Comparison of ENCODE assay signal across 7 cellular contexts in the genomic region with DNA sequence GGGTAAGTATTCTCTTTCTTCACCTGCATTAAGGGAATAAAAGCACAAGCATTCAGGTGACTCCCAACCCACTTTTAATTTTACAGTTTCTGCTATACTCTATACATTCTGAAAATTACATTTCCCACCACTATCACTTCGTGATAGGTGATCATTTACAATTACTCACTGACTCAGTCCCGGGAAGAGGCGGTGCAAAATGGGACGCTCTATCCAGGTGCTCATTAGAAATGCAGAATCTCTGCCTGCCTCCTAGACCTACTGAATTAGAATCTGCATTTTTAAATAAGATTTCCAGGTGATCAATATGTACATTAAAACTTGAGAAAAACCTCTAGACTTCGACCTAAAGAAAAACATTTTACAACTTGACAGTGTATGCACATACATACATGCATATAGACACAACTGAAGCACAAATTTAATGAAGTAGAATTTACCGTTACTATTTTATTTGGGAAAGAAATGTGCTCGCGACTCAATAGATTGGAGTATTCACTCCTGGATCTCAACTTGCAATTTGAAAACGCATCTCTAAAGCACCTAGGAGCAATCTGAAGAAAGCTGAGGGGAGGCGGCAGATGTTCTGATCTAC. TPM values are rescaled to one million over a fixed set of nuclear protein-coding genes. Genes with fewer than 3 reads are reported as not detected.
A peak's percentile ranks its signal among the peaks of the same experiment; 100 is the strongest.
DNase-seq lines count a peak whose midpoint lies in the region; ATAC-seq, FAIRE-seq and TF ChIP-seq lines count a peak whose summit lies in the region.

No MANE protein-coding gene starts in this region.

- H3K36me3 Mint-ChIP-seq in activated naive CD8-positive, alpha-beta T cell treated with anti-CD3 and anti-CD28 coated beads, Interleukin-2, amount 10 ng/mL, durations not matched to agents 7 days and 5 days = peaks cover 32% of the 10 kb centered on the region

- H3K27ac Mint-ChIP-seq in activated naive CD8-positive, alpha-beta T cell treated with anti-CD3 and anti-CD28 coated beads, Interleukin-2, amount 10 ng/mL, durations not matched to agents 7 days and 5 days = peak overlapping the region; percentile 97
- H3K27ac Mint-ChIP-seq in stimulated activated naive CD8-positive, alpha-beta T cell treated with anti-CD3 and anti-CD28 coated beads, Interleukin-15, amount 100 ng/mL, for 72 hours = peak overlapping the region; percentile 90 to 99

- H3K4me1 Mint-ChIP-seq in activated naive CD8-positive, alpha-beta T cell treated with anti-CD3 and anti-CD28 coated beads, Interleukin-2, amount 10 ng/mL, durations not matched to agents 7 days and 5 days = peaks cover 50% of the 10 kb centered on the region
- H3K4me1 Mint-ChIP-seq in stimulated activated naive CD8-positive, alpha-beta T cell treated with anti-CD3 and anti-CD28 coated beads, Interleukin-15, amount 100 ng/mL, for 72 hours = peaks cover 51% of the 10 kb centered on the region

- DNase-seq in activated naive CD8-positive, alpha-beta T cell treated with anti-CD3 and anti-CD28 coated beads, Interleukin-2, amount 10 ng/mL, durations not matched to agents 7 days and 5 days = no peak
- DNase-seq in kidney (no peak), mesenteric fat pad (ENCODE audit: low spot score) (no peak), NCI-H526 treated with DMSO at 0.1 percent for 48 hours (lab: John Stamatoyannopoulos, UW) (no peak)
- no peak for DNase-seq in stimulated activated naive CD8-positive, alpha-beta T cell treated with anti-CD3 and anti-CD28 coated beads, Interleukin-15, amount 100 ng/mL, for 72 hours

- peak overlapping the region; percentile 85 for H3K4me3 Mint-ChIP-seq in activated naive CD8-positive, alpha-beta T cell treated with anti-CD3 and anti-CD28 coated beads, Interleukin-2, amount 10 ng/mL, durations not matched to agents 7 days and 5 days
- H3K4me3 Mint-ChIP-seq in stimulated activated naive CD8-positive, alpha-beta T cell treated with anti-CD3 and anti-CD28 coated beads, Interleukin-15, amount 100 ng/mL, for 72 hours = peak overlapping the region; percentile 85 to 88

- H3K27me3 Mint-ChIP-seq in activated naive CD8-positive, alpha-beta T cell treated with anti-CD3 and anti-CD28 coated beads, Interleukin-2, amount 10 ng/mL, durations not matched to agents 7 days and 5 days = no peaks in the 10 kb centered on the region
- no peaks in the 10 kb centered on the region for H3K27me3 Mint-ChIP-seq in stimulated activated naive CD8-positive, alpha-beta T cell treated with anti-CD3 and anti-CD28 coated beads, Interleukin-15, amount 100 ng/mL, for 72 hours

- peak overlapping the region; percentile 80 for H3K9ac ChIP-seq in HUES64 (ENCODE audit: low read depth, low read length)
- H3K9ac ChIP-seq in kidney (ENCODE audit: low read length in 2 of 2) = peak overlapping the region; percentile 31 to 89

- TF ChIP-seq CTCF in kidney (IDR thresholded peaks at IDR 0.05; ENCODE audit: borderline replicate concordance, extremely low read depth, insufficient read depth) = no peak

- POLR2A ChIA-PET in activated naive CD8-positive, alpha-beta T cell treated with anti-CD3 and anti-CD28 coated beads, Interleukin-2, amount 10 ng/mL, durations not matched to agents 7 days and 5 days (lab: Charles Lee) = interaction anchor here (0.6 to 4.1 kb wide), 25 partner anchors 12 to 258 kb away, joined by 3 to 82 read pairs (median 6); no protein-coding TSS in a partner anchor

- H3K27ac ChIP-seq in HUES64 (ENCODE audit: low read depth, low read length) (no peak overlapping the region), kidney (ENCODE audit: low read depth in 2 of 2, low read length in 2 of 2) (peak overlapping the region; percentile 93 to 96)

- H3K9me3 Mint-ChIP-seq in activated naive CD8-positive, alpha-beta T cell treated with anti-CD3 and anti-CD28 coated beads, Interleukin-2, amount 10 ng/mL, durations not matched to agents 7 days and 5 days = peaks cover 5% of the 10 kb centered on the region
- H3K9me3 Mint-ChIP-seq in stimulated activated naive CD8-positive, alpha-beta T cell treated with anti-CD3 and anti-CD28 coated beads, Interleukin-15, amount 100 ng/mL, for 72 hours = no peaks in the 10 kb centered on the region

- ATAC-seq in activated naive CD8-positive, alpha-beta T cell treated with anti-CD3 and anti-CD28 coated beads, Interleukin-2, amount 10 ng/mL, durations not matched to agents 7 days and 5 days (ENCODE audit: low read depth) = no peak
- ATAC-seq in stimulated activated naive CD8-positive, alpha-beta T cell treated with anti-CD3 and anti-CD28 coated beads, Interleukin-15, amount 100 ng/mL, for 72 hours = no peak
- ATAC-seq in HG03521 (IDR thresholded peaks at IDR 0.05; ENCODE audit: unreplicated experiment) = no peak

- FAIRE-seq in kidney (lab: Jason Lieb, UNC) = no peak

- 36% methylated on average over 10 of the region's 10 CpGs for WGBS in HUES64

- H3K4me3 ChIP-seq in HUES64 (ENCODE audit: low read length) = peak overlapping the region; percentile 84
- peak overlapping the region; percentile 91 to 95 for H3K4me3 ChIP-seq in kidney (ENCODE audit: low read length in 2 of 2)

- H3K4me1 ChIP-seq in HUES64 (ENCODE audit: insufficient read depth, low read length) (peaks cover 19% of the 10 kb centered on the region), kidney (ENCODE audit: control insufficient read depth in 1 of 2, insufficient read depth in 1 of 2, low read depth in 1 of 2, low read length in 2 of 2) (peaks cover 0 to 3% of the 10 kb centered on the region in 2 donors)

- peaks cover 19% of the 10 kb centered on the region; the same call in 1 of the 2 replicates for H3K27me3 ChIP-seq in HUES64 (ENCODE audit: insufficient read depth, low read length)

- H3K36me3 ChIP-seq in HUES64 (ENCODE audit: insufficient read depth, low read length) (no peaks in the 10 kb centered on the region), kidney (ENCODE audit: control insufficient read depth in 1 of 2, insufficient read depth in 2 of 2, low read length in 2 of 2) (no peaks in the 10 kb centered on the region)

- H3K9me3 ChIP-seq in HUES64 (ENCODE audit: insufficient read depth, low read depth, low read length) (no peaks in the 10 kb centered on the region), kidney (ENCODE audit: control insufficient read depth in 1 of 2, low read length in 2 of 2) (no peaks in the 10 kb centered on the region)

- intact Hi-C loops in kidney (cut with DNase I) = no loop called here

RNA-seq across cellular contexts. Expression of a gene that starts 0.6 kb away (rescaled TPM):
- 4.2 TPM for polyA plus RNA-seq in HUES64 (2013, experiment 1 of 2)
- polyA plus RNA-seq in HUES64 (2013, experiment 2 of 2) = 4.4 TPM
- 10 to 100 TPM; 86.9 to 92.2 TPM for total RNA-seq in activated naive CD8-positive, alpha-beta T cell treated with anti-CD3 and anti-CD28 coated beads, Interleukin-2, amount 10 ng/mL, durations not matched to agents 7 days and 5 days
- 243 TPM for total RNA-seq in kidney
- polyA plus RNA-seq in kidney (ENCODE audit: insufficient read depth, low read depth, low replicate concordance) = 81.8 TPM
- 372 TPM for total RNA-seq in mesenteric fat pad
